12 cellular contexts compared by ENCODE assay signal in the genomic region with DNA sequence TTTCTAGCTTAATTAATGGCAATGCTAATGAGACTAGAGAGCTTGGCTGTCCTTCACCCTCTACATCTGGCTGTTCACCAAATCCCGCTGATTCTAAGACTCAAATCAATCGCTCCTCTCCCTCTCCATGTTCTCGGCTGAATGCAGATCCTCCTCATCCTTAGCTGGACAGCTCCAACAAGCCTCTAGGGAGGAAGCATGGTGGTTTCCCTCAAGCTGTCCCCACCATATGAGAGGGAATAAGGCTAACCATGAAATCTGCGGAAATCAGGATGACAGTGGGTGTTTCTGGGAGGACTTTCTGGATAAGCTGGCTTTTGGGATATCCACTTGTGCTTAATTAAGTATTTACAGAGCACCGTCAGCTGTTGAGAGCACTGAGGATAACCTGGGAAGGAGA.
DNase-seq lines count a peak whose midpoint lies in the region; TF ChIP-seq lines count a peak whose summit lies in the region.
"Had no signal": no experiment of that assay in that cellular context is flagged by ENCODE, and none has a peak within 500 bp of the region (broad histone marks: within the 10 kb centered on the region; RNA-seq: fewer than 3 reads in every experiment).

No MANE protein-coding gene starts in this region.

- CTCF ChIA-PET in HEK293 (lab: Yijun Ruan, JAX): no interaction called here

- DNase-seq in D341Med (ENCODE audit: low spot score) (peak; percentile 46), SJCRH30 (peak; percentile 24 to 53), pons (ENCODE audit: low spot score) (peak; percentile 12), H7 (no peak), CD1c-positive myeloid dendritic cell (ENCODE audit: extremely low spot score) (no peak)
- DNase-seq in stimulated activated CD4-positive, alpha-beta T cell treated with anti-CD3 and anti-CD28 coated beads, Interleukin-4, amount 100 ng/mL, for 24 hours: no peak
- DNase-seq: DMS153, KBM-7, NCI-H1048, NCI-H1694, T-helper 2 cell had no signal

- no peaks in the 10 kb centered on the region for H3K36me3 ChIP-seq in HEK293 (ENCODE audit: control insufficient read depth in 2 of 2, insufficient read depth in 1 of 2, low read length in 2 of 2)
- H3K36me3 ChIP-seq in SJCRH30: no peaks in the 10 kb centered on the region
- no peaks in the 10 kb centered on the region for H3K36me3 ChIP-seq in H7 (replicated peaks; ENCODE audit: control insufficient read depth, insufficient read depth, low read length)

- H3K27ac ChIP-seq in HEK293 (ENCODE audit: extremely low read depth, low read depth, low read length) (no peak overlapping the region), SJCRH30 (no peak overlapping the region)

- TF ChIP-seq CTCF in HEK293 (tag by site-specific recombination; IDR thresholded peaks at IDR 0.05): no peak

- H3K4me1 ChIP-seq in HEK293 (ENCODE audit: control insufficient read depth, insufficient read depth, low read length) (no peaks in the 10 kb centered on the region), SJCRH30 (no peaks in the 10 kb centered on the region; the same call in 1 of the 2 replicates)

- H3K27me3 ChIP-seq in SJCRH30 (no peaks in the 10 kb centered on the region), H7 (ENCODE audit: control insufficient read depth, insufficient read depth, low read length) (no peaks in the 10 kb centered on the region)

- H3K4me3 ChIP-seq in HEK293 (ENCODE audit: low read depth, low read length): no peak overlapping the region
- no peak overlapping the region for H3K4me3 ChIP-seq in SJCRH30
- H3K4me3 ChIP-seq in H7 (ENCODE audit: insufficient read depth, low read depth, low read length): no peak overlapping the region

- POLR2A ChIA-PET in HEK293 (lab: Yijun Ruan, JAX): no interaction called here

- no peaks in the 10 kb centered on the region for H3K9me3 ChIP-seq in HEK293 (ENCODE audit: control insufficient read depth, insufficient read depth, low read depth, low read length)
- H3K9me3 ChIP-seq in SJCRH30 (replicated peaks): no peaks in the 10 kb centered on the region

TF ChIP-seq in HEK293, 187 proteins besides CTCF, POLR2A, EP300 and RAD21:
- TF ChIP-seq ZNF623 (tag by site-specific recombination; IDR thresholded peaks at IDR 0.05) (no peak), EGR2 (tag by site-specific recombination; IDR thresholded peaks at IDR 0.05; ENCODE audit: low read depth) (no peak), GLI2 (tag by site-specific recombination; IDR thresholded peaks at IDR 0.05; ENCODE audit: borderline replicate concordance, low read depth) (no peak), REST (tag by site-specific recombination; IDR thresholded peaks at IDR 0.05) (peak; percentile 92), WT1 (tag by site-specific recombination; IDR thresholded peaks at IDR 0.05) (no peak), ZBTB17 (tag by site-specific recombination; IDR thresholded peaks at IDR 0.05) (peak; percentile 34; the same call in 1 of the 2 replicates), ZNF19 (tag by site-specific recombination; IDR thresholded peaks at IDR 0.05; ENCODE audit: low read depth) (no peak), ZNF707 (tag by site-specific recombination; IDR thresholded peaks at IDR 0.05) (no peak)
TF ChIP-seq in HEK293: peak in this region for 2.

Comparison
In these comparisons a context has a peak if more than half of its experiments do, and no peak if none do; other contexts are left out.
1. DNase-seq: peak in D341Med (single experiment), SJCRH30 (2 of 2) and pons (single experiment); none in H7 (single experiment), CD1c-positive myeloid dendritic cell (single experiment) and stimulated activated CD4-positive, alpha-beta T cell treated with anti-CD3 and anti-CD28 coated beads, Interleukin-4, amount 100 ng/mL, for 24 hours (single experiment).